Comparison of ENCODE assay signal across 8 cellular contexts in genomic region chr22:24155597-24156145, GRCh38. TPM values are rescaled to one million over a fixed set of nuclear protein-coding genes. Genes with fewer than 3 reads are reported as not detected.
DNase-seq lines count a peak whose midpoint lies in the region; ATAC-seq and TF ChIP-seq lines count a peak whose summit lies in the region.

No MANE protein-coding gene starts in this region.

- peak overlapping the region; percentile 76 for H3K4me3 Mint-ChIP-seq in activated CD8-positive, alpha-beta T cell treated with anti-CD3 and anti-CD28 coated beads, Interleukin-2, amount 10 ng/mL, durations not matched to agents 7 days and 5 days
- H3K4me3 Mint-ChIP-seq in stimulated activated naive CD8-positive, alpha-beta T cell treated with anti-CD3 and anti-CD28 coated beads, Interleukin-15, amount 100 ng/mL, for 72 hours = peak overlapping the region; percentile 64 to 77

- WGBS in mesodermal cell (ENCODE audit: insufficient coverage in 2 of 2), 2 experiments = 3 to 4% methylated on average over 22 to 41 of the region's 43 CpGs

- H3K27me3 Mint-ChIP-seq in activated CD8-positive, alpha-beta T cell treated with anti-CD3 and anti-CD28 coated beads, Interleukin-2, amount 10 ng/mL, durations not matched to agents 7 days and 5 days (ENCODE audit: low read depth) = no peaks in the 10 kb centered on the region
- no peaks in the 10 kb centered on the region for H3K27me3 Mint-ChIP-seq in stimulated activated naive CD8-positive, alpha-beta T cell treated with anti-CD3 and anti-CD28 coated beads, Interleukin-15, amount 100 ng/mL, for 72 hours

- CTCF ChIA-PET in HEK293 (lab: Yijun Ruan, JAX) = interaction anchor here (0.5 to 10.1 kb wide), 29 partner anchors 7 to 1079 kb away, joined by 3 to 114 read pairs (median 3); partner anchors contain the start of genes CABIN1, MIF and SUSD2
- CTCF ChIA-PET in activated CD8-positive, alpha-beta T cell treated with anti-CD3 and anti-CD28 coated beads, Interleukin-2, amount 10 ng/mL, durations not matched to agents 7 days and 5 days (lab: Charles Lee) = interaction anchor here (0.7 to 6.6 kb wide), 29 partner anchors 9 to 1021 kb away, joined by 3 to 132 read pairs (median 7); partner anchors contain the start of genes CABIN1, MIF and SUSD2

- peak overlapping the region; percentile 98 for H3K27ac Mint-ChIP-seq in activated CD8-positive, alpha-beta T cell treated with anti-CD3 and anti-CD28 coated beads, Interleukin-2, amount 10 ng/mL, durations not matched to agents 7 days and 5 days
- H3K27ac Mint-ChIP-seq in stimulated activated naive CD8-positive, alpha-beta T cell treated with anti-CD3 and anti-CD28 coated beads, Interleukin-15, amount 100 ng/mL, for 72 hours = no peak overlapping the region

- peaks cover 16% of the 10 kb centered on the region for H3K4me1 ChIP-seq in HEK293 (ENCODE audit: control insufficient read depth, insufficient read depth, low read length)
- H3K4me1 ChIP-seq in mesodermal cell (ENCODE audit: control insufficient read depth, insufficient read depth, low read length, poor library complexity, severe bottlenecking) = peaks cover 22% of the 10 kb centered on the region

- H3K36me3 Mint-ChIP-seq in activated CD8-positive, alpha-beta T cell treated with anti-CD3 and anti-CD28 coated beads, Interleukin-2, amount 10 ng/mL, durations not matched to agents 7 days and 5 days (ENCODE audit: low read depth) = peaks cover 33% of the 10 kb centered on the region

- H3K27ac ChIP-seq in HEK293 (ENCODE audit: extremely low read depth, low read depth, low read length) (no peak overlapping the region), mesodermal cell (ENCODE audit: low read depth, low read length, severe bottlenecking) (no peak overlapping the region)

- TF ChIP-seq CTCF in HEK293 (tag by site-specific recombination; IDR thresholded peaks at IDR 0.05) (peak; percentile 98), epithelial cell of esophagus (IDR thresholded peaks at IDR 0.05; ENCODE audit: insufficient read depth, low read depth, low read length, missing control alignments) (no peak)

- DNase-seq in NCI-H1694 treated with DMSO at 0.1 percent for 48 hours (lab: John Stamatoyannopoulos, UW) (peak; percentile 23), epithelial cell of esophagus (ENCODE audit: low read depth) (peak; percentile 52), NCI-H2196 treated with DMSO at 0.1 percent for 48 hours (lab: John Stamatoyannopoulos, UW; ENCODE audit: unreplicated experiment) (no peak)
- DNase-seq in activated CD8-positive, alpha-beta T cell treated with anti-CD3 and anti-CD28 coated beads, Interleukin-2, amount 10 ng/mL, durations not matched to agents 7 days and 5 days = peak; percentile 69
- peak; percentile 46 to 63 for DNase-seq in stimulated activated naive CD8-positive, alpha-beta T cell treated with anti-CD3 and anti-CD28 coated beads, Interleukin-15, amount 100 ng/mL, for 72 hours

- no peaks in the 10 kb centered on the region for H3K9me3 Mint-ChIP-seq in activated CD8-positive, alpha-beta T cell treated with anti-CD3 and anti-CD28 coated beads, Interleukin-2, amount 10 ng/mL, durations not matched to agents 7 days and 5 days (ENCODE audit: insufficient read depth)
- H3K9me3 Mint-ChIP-seq in stimulated activated naive CD8-positive, alpha-beta T cell treated with anti-CD3 and anti-CD28 coated beads, Interleukin-15, amount 100 ng/mL, for 72 hours = no peaks in the 10 kb centered on the region

- H3K36me3 ChIP-seq in HEK293 (ENCODE audit: control insufficient read depth in 2 of 2, insufficient read depth in 1 of 2, low read length in 2 of 2) (peaks cover 0 to 41% of the 10 kb centered on the region in 2 experiments; a peak in 1 of 3 replicates), mesodermal cell (ENCODE audit: control insufficient read depth, insufficient read depth, low read length) (peaks cover 10% of the 10 kb centered on the region)

- H3K9me3 ChIP-seq in HEK293 (ENCODE audit: control insufficient read depth, insufficient read depth, low read depth, low read length) = no peaks in the 10 kb centered on the region
- no peaks in the 10 kb centered on the region for H3K9me3 ChIP-seq in mesodermal cell (ENCODE audit: control insufficient read depth, low read length)

- peak; percentile 49 for ATAC-seq in activated CD8-positive, alpha-beta T cell treated with anti-CD3 and anti-CD28 coated beads, Interleukin-2, amount 10 ng/mL, durations not matched to agents 7 days and 5 days
- ATAC-seq in stimulated activated naive CD8-positive, alpha-beta T cell treated with anti-CD3 and anti-CD28 coated beads, Interleukin-15, amount 100 ng/mL, for 72 hours = peak; percentile 57

- POLR2A ChIA-PET in HEK293 (lab: Yijun Ruan, JAX) = interaction anchor here (0.6 to 2.1 kb wide), 2 partner anchors 9 to 41 kb away, joined by 4 to 6 read pairs; no protein-coding TSS in a partner anchor
- POLR2A ChIA-PET in activated CD8-positive, alpha-beta T cell treated with anti-CD3 and anti-CD28 coated beads, Interleukin-2, amount 10 ng/mL, durations not matched to agents 7 days and 5 days (lab: Charles Lee) = interaction anchor here (1.0 to 3.6 kb wide), 8 partner anchors 9 to 145 kb away, joined by 3 to 30 read pairs (median 5); partner anchors contain the start of gene CABIN1

- H3K4me1 Mint-ChIP-seq in activated CD8-positive, alpha-beta T cell treated with anti-CD3 and anti-CD28 coated beads, Interleukin-2, amount 10 ng/mL, durations not matched to agents 7 days and 5 days (ENCODE audit: low read depth) = peaks cover 69% of the 10 kb centered on the region
- peaks cover 91% of the 10 kb centered on the region for H3K4me1 Mint-ChIP-seq in stimulated activated naive CD8-positive, alpha-beta T cell treated with anti-CD3 and anti-CD28 coated beads, Interleukin-15, amount 100 ng/mL, for 72 hours

- H3K4me3 ChIP-seq in GM08714 (ENCODE audit: low read length) (peak overlapping the region; percentile 85; the same call in 1 of the 2 replicates), HEK293 (ENCODE audit: low read depth, low read length) (peak overlapping the region; percentile 37), epithelial cell of esophagus (ENCODE audit: low read length) (peak overlapping the region; percentile 22), mesodermal cell (ENCODE audit: extremely low read depth, insufficient read depth, low read length, poor library complexity, severe bottlenecking) (peak overlapping the region; percentile 53)

TF ChIP-seq in HEK293, 187 proteins besides CTCF, POLR2A, EP300 and RAD21 (continues in another document):
- TF ChIP-seq ZNF580 (tag by site-specific recombination; IDR thresholded peaks at IDR 0.05) = peak; percentile 97
- TF ChIP-seq ZNF280D (tag by site-specific recombination; IDR thresholded peaks at IDR 0.05) = no peak
- TF ChIP-seq ZNF223 (tag by site-specific recombination; IDR thresholded peaks at IDR 0.05) = 0 out of 2 replicates have a peak, but pooled peaks have one; percentile 18
- TF ChIP-seq ZNF394 (tag by site-specific recombination; IDR thresholded peaks at IDR 0.05; ENCODE audit: borderline replicate concordance) = no peak
- TF ChIP-seq AEBP2 (tag by site-specific recombination; IDR thresholded peaks at IDR 0.05; ENCODE audit: borderline replicate concordance) = no peak
- peak; percentile 87 for TF ChIP-seq ZNF335 (tag by site-specific recombination; conservative IDR thresholded peaks at IDR 0.05)
- 0 out of 2 replicates have a peak, but pooled peaks have one; percentile 19 for TF ChIP-seq KLF1 (tag by site-specific recombination; IDR thresholded peaks at IDR 0.05)

RNA-seq across cellular contexts. Expression of gene SUSD2, which starts 25.6 kb away (rescaled TPM):
- total RNA-seq in activated CD8-positive, alpha-beta T cell treated with anti-CD3 and anti-CD28 coated beads, Interleukin-2, amount 10 ng/mL, durations not matched to agents 7 days and 5 days = 1 to 10 TPM; 1.3 to 1.9 TPM
- 2.1 TPM for polyA plus RNA-seq in mesodermal cell (2013, experiment 1 of 2)
- polyA plus RNA-seq in mesodermal cell (2013, experiment 2 of 2) = 1.9 TPM

Comparison
In these comparisons a context has a peak if more than half of its experiments do, and no peak if none do; other contexts are left out.
1. H3K4me3 ChIP-seq: peak in every context shown above with its lines; median percentile 85 in GM08714; 53 in mesodermal cell; 37 in HEK293; 22 in epithelial cell of esophagus.